Comparison of ENCODE assay signal across 8 cellular contexts in the genomic region with DNA sequence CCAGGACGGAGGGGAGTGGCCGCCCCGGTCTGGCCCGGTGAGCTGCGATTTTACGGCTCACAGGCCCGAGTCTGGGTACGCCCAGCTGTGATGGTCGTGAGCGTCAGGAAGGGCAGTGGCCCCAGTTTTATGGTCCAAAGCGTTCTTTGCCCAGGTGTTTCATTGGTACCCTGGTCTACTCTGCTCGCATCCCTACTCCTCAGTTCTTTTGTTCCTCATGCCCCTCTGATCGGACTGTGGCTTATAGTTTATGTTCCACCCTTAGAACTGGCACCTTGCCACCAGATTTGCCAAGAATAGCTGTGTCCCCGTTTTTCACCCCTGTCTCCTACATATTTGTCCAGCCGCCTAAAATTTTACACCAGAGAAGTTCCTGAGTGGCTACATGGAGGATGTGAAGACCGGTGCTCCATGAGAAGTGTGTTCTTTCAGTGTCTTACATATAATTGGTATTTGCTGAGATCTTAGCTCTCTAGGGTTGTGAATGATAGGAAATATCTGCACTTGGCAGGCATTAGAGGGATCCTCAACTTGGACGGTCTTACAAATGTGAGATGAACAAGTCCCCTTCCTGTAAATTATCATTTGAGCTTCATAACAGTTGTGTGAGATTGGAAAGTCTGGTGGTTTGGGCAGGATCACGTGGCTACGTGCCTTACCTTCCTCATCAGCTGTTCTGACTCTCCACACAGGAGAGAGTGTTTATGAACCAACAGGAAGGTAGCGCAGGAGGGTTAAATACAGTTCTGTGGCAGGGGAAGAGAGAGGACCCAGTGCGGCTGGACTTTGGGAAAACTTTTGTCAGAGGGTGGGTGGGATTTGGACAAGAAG. TPM values are rescaled to one million over a fixed set of nuclear protein-coding genes. Genes with fewer than 3 reads are reported as not detected.
DNase-seq lines count a peak whose midpoint lies in the region; ATAC-seq and TF ChIP-seq lines count a peak whose summit lies in the region.

No MANE protein-coding gene starts in this region.

- DNase-seq in DMS 273 (lab: John Stamatoyannopoulos, UW; ENCODE audit: unreplicated experiment) (peak; percentile 58), DMS 273 treated with DMSO at 0.1 percent for 48 hours (lab: John Stamatoyannopoulos, UW) (no peak), NCI-H1105 (lab: John Stamatoyannopoulos, UW) (peak; percentile 45), dorsolateral prefrontal cortex (no peak), inferior parietal cortex (ENCODE audit: extremely low spot score) (no peak), NCI-H187 treated with DMSO at 0.1 percent for 48 hours (lab: John Stamatoyannopoulos, UW) (no peak)

- H3K27me3 ChIP-seq in dorsolateral prefrontal cortex (no peaks in the 10 kb centered on the region), mucosa of rectum (ENCODE audit: control insufficient read depth in 2 of 2, insufficient read depth in 2 of 2, low read length in 2 of 2) (no peaks in the 10 kb centered on the region)

- no peaks in the 10 kb centered on the region for H3K36me3 ChIP-seq in mucosa of rectum (ENCODE audit: control insufficient read depth in 2 of 2, insufficient read depth in 2 of 2, low read length in 2 of 2)

- peaks cover 12 to 20% of the 10 kb centered on the region in 2 donors for H3K4me1 ChIP-seq in mucosa of rectum (ENCODE audit: control insufficient read depth in 2 of 2, insufficient read depth in 2 of 2, low read length in 2 of 2)

- ATAC-seq in HG02884 (IDR thresholded peaks at IDR 0.05; ENCODE audit: unreplicated experiment): no peak

- H3K9me3 ChIP-seq in mucosa of rectum (ENCODE audit: control insufficient read depth in 2 of 2, low read length in 2 of 2): no peaks in the 10 kb centered on the region

- peak overlapping the region; percentile 88 to 90 for H3K9ac ChIP-seq in mucosa of rectum (ENCODE audit: low read depth in 1 of 2, low read length in 2 of 2)

- H3K27ac ChIP-seq in dorsolateral prefrontal cortex (peak overlapping the region in 57 of 59 donors; percentile 51 to 95 (median 81)), mucosa of rectum (ENCODE audit: low read depth in 2 of 2, low read length in 2 of 2) (peak overlapping the region; percentile 93 to 95)

- H3K4me3 ChIP-seq in dorsolateral prefrontal cortex: peak overlapping the region; percentile 63 to 94 (median 86)
- peak overlapping the region; percentile 91 to 93 for H3K4me3 ChIP-seq in mucosa of rectum (ENCODE audit: low read length in 2 of 2)

- no peak for TF ChIP-seq CTCF in dorsolateral prefrontal cortex (IDR thresholded peaks at IDR 0.05 in 54 of 56, conservative IDR thresholded peaks at IDR 0.05 in 2 of 56; ENCODE audit: low read depth in 1 of 56, partially characterized antibody in 56 of 56)

- intact Hi-C loops in dorsolateral prefrontal cortex (cut with DNase I): loop anchor here in 1 of 2 donors (10.0 kb wide), 1 partner anchor 365 kb away; the partner anchor contains the start of genes ANKRD49 and MRE11

RNA-seq across cellular contexts. Expression of gene PANX1, which starts 1.1 kb away (rescaled TPM):
- total RNA-seq in dorsolateral prefrontal cortex: 10 to 100 TPM in 118 of 120 experiments, 1 to 10 TPM in 2; 9.8 to 39.2 (median 22.1) TPM

Comparison
In these comparisons a context has a peak if more than half of its experiments do, and no peak if none do; other contexts are left out.
1. DNase-seq: peak in DMS 273 (single experiment) and NCI-H1105 (single experiment); none in DMS 273 treated with DMSO at 0.1 percent for 48 hours (single experiment), dorsolateral prefrontal cortex (0 of 10), inferior parietal cortex (single experiment) and NCI-H187 treated with DMSO at 0.1 percent for 48 hours (single experiment).